9 cellular contexts compared by ENCODE assay signal in genomic region chr12:121590476-121591143, GRCh38. TPM values are rescaled to one million over a fixed set of nuclear protein-coding genes. Genes with fewer than 3 reads are reported as not detected.
DNase-seq lines count a peak whose midpoint lies in the region; ATAC-seq and TF ChIP-seq lines count a peak whose summit lies in the region.
"Had no signal": no experiment of that assay in that cellular context is flagged by ENCODE, and none has a peak within 500 bp of the region (broad histone marks: within the 10 kb centered on the region; RNA-seq: fewer than 3 reads in every experiment).

No MANE protein-coding gene starts in this region.

- peak; percentile 72 for DNase-seq in EL
- DNase-seq in T-helper 1 cell: peak in 4 of 5 donors; percentile 46 to 83 (median 58)
- peak; percentile 22 for DNase-seq in astrocyte of the hippocampus (ENCODE audit: low read depth, low spot score)
- DNase-seq in left lung: no peak
- peak; percentile 63 to 66 for DNase-seq in stimulated activated CD8-positive, alpha-beta memory T cell treated with anti-CD3 and anti-CD28 coated beads, Interleukin-7, amount 100 ng/mL, for 4 hours (ENCODE audit: low read depth in 2 of 2)
- no peak for DNase-seq in HT-29 (ENCODE audit: low spot score)

- peak overlapping the region; percentile 8 to 34 for H3K4me3 ChIP-seq in left lung

- no peaks in the 10 kb centered on the region for H3K9me3 ChIP-seq in left lung

- H3K27me3 ChIP-seq in left lung: no peaks in the 10 kb centered on the region

- ATAC-seq in HG02642 (IDR thresholded peaks at IDR 0.05; ENCODE audit: poor library complexity, unreplicated experiment): peak; percentile 43
- ATAC-seq in left lung: peak; percentile 49
- no peak for ATAC-seq in HG03025 (IDR thresholded peaks at IDR 0.05; ENCODE audit: low FRiP score, unreplicated experiment)

- H3K4me1 ChIP-seq in left lung: peaks cover 0 to 9% of the 10 kb centered on the region in 2 donors

- H3K36me3 ChIP-seq in left lung: no peaks in the 10 kb centered on the region

- TF ChIP-seq CTCF in left lung (IDR thresholded peaks at IDR 0.05): no peak

- intact Hi-C loops in left lung (cut with DNase I): no loop called here

- peak overlapping the region; percentile 64 to 88 for H3K27ac ChIP-seq in left lung
- H3K27ac ChIP-seq: HL-60 had no signal

RNA-seq across cellular contexts. Expression of gene KDM2B, which starts 9.8 kb away (rescaled TPM):
- 10 to 100 TPM; 22.9 to 37.1 TPM for total RNA-seq in left lung
- total RNA-seq in HT-29 (2014; rRNA removed; shearing (Covaris generic)): 29.6 and 38.4 TPM in 2 replicates

RNA-seq across cellular contexts. Expression of gene ORAI1, which starts 35.7 kb away (rescaled TPM):
- total RNA-seq in left lung: 10 to 100 TPM; 25.2 to 39.5 TPM
- 16.9 and 19.9 TPM in 2 replicates for total RNA-seq in HT-29 (2014; rRNA removed; shearing (Covaris generic))

Comparison
In these comparisons a context has a peak if more than half of its experiments do, and no peak if none do; other contexts are left out.
1. DNase-seq: peak in EL (single experiment), T-helper 1 cell (4 of 5), astrocyte of the hippocampus (single experiment) and stimulated activated CD8-positive, alpha-beta memory T cell treated with anti-CD3 and anti-CD28 coated beads, Interleukin-7, amount 100 ng/mL, for 4 hours (2 of 2); none in left lung (0 of 2) and HT-29 (single experiment).